ENCODE assay signal across 8 cellular contexts in the genomic region with DNA sequence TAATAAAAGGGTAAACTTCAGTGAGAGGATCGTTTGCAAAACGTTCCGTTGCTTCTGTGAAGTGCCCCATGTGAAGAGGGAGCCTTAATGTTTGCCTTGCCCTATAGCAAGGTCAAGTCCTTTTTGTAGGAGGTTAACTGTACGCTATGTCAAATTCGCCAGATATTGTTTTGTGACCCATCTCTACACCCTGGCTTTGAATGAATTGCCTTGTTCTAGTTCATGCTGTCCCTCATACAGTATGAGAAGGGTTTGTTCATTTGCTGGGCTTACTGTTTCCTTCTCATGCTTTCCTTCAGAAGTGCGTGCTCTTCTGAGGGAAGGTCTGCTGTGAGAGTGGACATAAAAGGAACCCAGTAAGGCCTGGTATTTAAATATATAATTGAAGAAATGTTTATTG. TPM values are rescaled to one million over a fixed set of nuclear protein-coding genes. Genes with fewer than 3 reads are reported as not detected.
A peak's percentile ranks its signal among the peaks of the same experiment; 100 is the strongest.
DNase-seq lines count a peak whose midpoint lies in the region; ATAC-seq lines count a peak whose summit lies in the region.

No MANE protein-coding gene starts in this region.

- H3K9ac ChIP-seq in iPS-18a (ENCODE audit: low read length): no peak overlapping the region

- DNase-seq in T-helper 2 cell treated with Interferon-gamma antibody and Interleukin-4, amounts not matched to agents 5 μg/mL and 100 μg/mL, for 36 hours (ENCODE audit: low spot score): no peak
- DNase-seq in T-helper 2 cell (no peak), ACHN (no peak), globus pallidus (ENCODE audit: low spot score) (no peak), hypothalamus (lab: John Stamatoyannopoulos, UW) (no peak)
- no peak for DNase-seq in activated CD4-positive, alpha-beta memory T cell treated with anti-CD3 and anti-CD28 coated beads, Interleukin-2, amount 10 ng/mL, durations not matched to agents 7 days and 5 days

- H3K4me3 ChIP-seq in iPS-18a (ENCODE audit: low read length): peak overlapping the region; percentile 80

- no peak overlapping the region for H3K27ac Mint-ChIP-seq in T-helper 2 cell treated with Interferon-gamma antibody and Interleukin-4, amounts not matched to agents 5 μg/mL and 100 μg/mL, for 36 hours
- no peak overlapping the region for H3K27ac Mint-ChIP-seq in activated CD4-positive, alpha-beta memory T cell treated with anti-CD3 and anti-CD28 coated beads, Interleukin-2, amount 10 ng/mL, durations not matched to agents 7 days and 5 days
- no peak overlapping the region for H3K27ac Mint-ChIP-seq in stimulated activated memory B cell treated with anti-CD40 and anti-IgM and Interleukin-4, amounts not matched to agents 10 μg/mL and 1 μg/mL and 100 μg/mL, for 72 hours

- H3K4me1 Mint-ChIP-seq in T-helper 2 cell treated with Interferon-gamma antibody and Interleukin-4, amounts not matched to agents 5 μg/mL and 100 μg/mL, for 36 hours (ENCODE audit: low read depth): peaks cover 24% of the 10 kb centered on the region
- H3K4me1 Mint-ChIP-seq in activated CD4-positive, alpha-beta memory T cell treated with anti-CD3 and anti-CD28 coated beads, Interleukin-2, amount 10 ng/mL, durations not matched to agents 7 days and 5 days: peaks cover 38% of the 10 kb centered on the region
- H3K4me1 Mint-ChIP-seq in stimulated activated memory B cell treated with anti-CD40 and anti-IgM and Interleukin-4, amounts not matched to agents 10 μg/mL and 1 μg/mL and 100 μg/mL, for 72 hours: peaks cover 56% of the 10 kb centered on the region

- H3K36me3 ChIP-seq in iPS-18a (ENCODE audit: control insufficient read depth, low read depth, low read length): no peaks in the 10 kb centered on the region

- peaks cover 10% of the 10 kb centered on the region for H3K4me1 ChIP-seq in iPS-18a (ENCODE audit: control insufficient read depth, low read depth, low read length)

- in situ Hi-C loops in ACHN (cut with HindIII; ENCODE audit: low pct_ligation_motif_present, low pct_unique_long_range_greater_than_20kb, low sequenced_read_pairs): no loop called here

- H3K27me3 Mint-ChIP-seq in T-helper 2 cell treated with Interferon-gamma antibody and Interleukin-4, amounts not matched to agents 5 μg/mL and 100 μg/mL, for 36 hours (ENCODE audit: low read depth): no peaks in the 10 kb centered on the region
- H3K27me3 Mint-ChIP-seq in activated CD4-positive, alpha-beta memory T cell treated with anti-CD3 and anti-CD28 coated beads, Interleukin-2, amount 10 ng/mL, durations not matched to agents 7 days and 5 days: no peaks in the 10 kb centered on the region
- no peaks in the 10 kb centered on the region for H3K27me3 Mint-ChIP-seq in stimulated activated memory B cell treated with anti-CD40 and anti-IgM and Interleukin-4, amounts not matched to agents 10 μg/mL and 1 μg/mL and 100 μg/mL, for 72 hours

- ATAC-seq in stimulated activated memory B cell treated with anti-CD40 and anti-IgM and Interleukin-4, amounts not matched to agents 10 μg/mL and 1 μg/mL and 100 μg/mL, for 72 hours: no peak

- H3K9me3 Mint-ChIP-seq in T-helper 2 cell treated with Interferon-gamma antibody and Interleukin-4, amounts not matched to agents 5 μg/mL and 100 μg/mL, for 36 hours: no peaks in the 10 kb centered on the region
- H3K9me3 Mint-ChIP-seq in activated CD4-positive, alpha-beta memory T cell treated with anti-CD3 and anti-CD28 coated beads, Interleukin-2, amount 10 ng/mL, durations not matched to agents 7 days and 5 days: no peaks in the 10 kb centered on the region
- H3K9me3 Mint-ChIP-seq in stimulated activated memory B cell treated with anti-CD40 and anti-IgM and Interleukin-4, amounts not matched to agents 10 μg/mL and 1 μg/mL and 100 μg/mL, for 72 hours: no peaks in the 10 kb centered on the region

- CTCF ChIA-PET in activated CD4-positive, alpha-beta memory T cell treated with anti-CD3 and anti-CD28 coated beads, Interleukin-2, amount 10 ng/mL, durations not matched to agents 7 days and 5 days (lab: Charles Lee): interaction anchor here (0.6 kb wide), 1 partner anchor 27 kb away, joined by 5 read pairs; no protein-coding TSS in a partner anchor

- no peak overlapping the region for H3K27ac ChIP-seq in iPS-18a (ENCODE audit: low read length)

- peaks cover 2% of the 10 kb centered on the region for H3K36me3 Mint-ChIP-seq in T-helper 2 cell treated with Interferon-gamma antibody and Interleukin-4, amounts not matched to agents 5 μg/mL and 100 μg/mL, for 36 hours (ENCODE audit: low read depth)
- H3K36me3 Mint-ChIP-seq in activated CD4-positive, alpha-beta memory T cell treated with anti-CD3 and anti-CD28 coated beads, Interleukin-2, amount 10 ng/mL, durations not matched to agents 7 days and 5 days (ENCODE audit: low read depth): peaks cover 6% of the 10 kb centered on the region
- no peaks in the 10 kb centered on the region for H3K36me3 Mint-ChIP-seq in stimulated activated memory B cell treated with anti-CD40 and anti-IgM and Interleukin-4, amounts not matched to agents 10 μg/mL and 1 μg/mL and 100 μg/mL, for 72 hours

- no peaks in the 10 kb centered on the region for H3K27me3 ChIP-seq in iPS-18a (ENCODE audit: control insufficient read depth, insufficient read depth, low read length)

- POLR2A ChIA-PET in activated CD4-positive, alpha-beta memory T cell treated with anti-CD3 and anti-CD28 coated beads, Interleukin-2, amount 10 ng/mL, durations not matched to agents 7 days and 5 days (lab: Charles Lee): interaction anchor here (0.9 to 5.6 kb wide), 9 partner anchors 9 to 184 kb away, joined by 3 to 44 read pairs (median 12); partner anchors contain the start of genes CCDC47, DCAF7, DDX42 and LIMD2

- H3K4me3 Mint-ChIP-seq in T-helper 2 cell treated with Interferon-gamma antibody and Interleukin-4, amounts not matched to agents 5 μg/mL and 100 μg/mL, for 36 hours: peak overlapping the region; percentile 99
- peak overlapping the region; percentile 99 for H3K4me3 Mint-ChIP-seq in activated CD4-positive, alpha-beta memory T cell treated with anti-CD3 and anti-CD28 coated beads, Interleukin-2, amount 10 ng/mL, durations not matched to agents 7 days and 5 days
- H3K4me3 Mint-ChIP-seq in stimulated activated memory B cell treated with anti-CD40 and anti-IgM and Interleukin-4, amounts not matched to agents 10 μg/mL and 1 μg/mL and 100 μg/mL, for 72 hours: peak overlapping the region; percentile 98

- H3K9me3 ChIP-seq in iPS-18a (ENCODE audit: control insufficient read depth, low read depth, low read length): no peaks in the 10 kb centered on the region

RNA-seq across cellular contexts. Expression of gene MAP3K3, which starts 1.6 kb away (rescaled TPM):
- 10 to 100 TPM; 46.5 to 47.8 TPM for total RNA-seq in activated CD4-positive, alpha-beta memory T cell treated with anti-CD3 and anti-CD28 coated beads, Interleukin-2, amount 10 ng/mL, durations not matched to agents 7 days and 5 days

RNA-seq across cellular contexts. Expression of gene TACO1, which starts 23.1 kb away (rescaled TPM):
- 10 to 100 TPM; 26.7 to 27.9 TPM for total RNA-seq in activated CD4-positive, alpha-beta memory T cell treated with anti-CD3 and anti-CD28 coated beads, Interleukin-2, amount 10 ng/mL, durations not matched to agents 7 days and 5 days
